Comparison of ENCODE assay signal across 16 cellular contexts in genomic region chr1:235343726-235344125, GRCh38.
"Had no signal": no experiment of that assay in that cellular context is flagged by ENCODE, and none has a peak within 500 bp of the region (broad histone marks: within the 10 kb centered on the region; RNA-seq: fewer than 3 reads in every experiment).

No MANE protein-coding gene starts in this region.

- ATAC-seq: gastroesophageal sphincter; left lobe of liver; naive thymus-derived CD8-positive, alpha-beta T cell; sciatic nerve had no signal

- H3K9me3 Mint-ChIP-seq: naive thymus-derived CD8-positive, alpha-beta T cell had no signal

- H3K4me3 Mint-ChIP-seq: naive thymus-derived CD8-positive, alpha-beta T cell had no signal

- H3K27me3 Mint-ChIP-seq: naive thymus-derived CD8-positive, alpha-beta T cell had no signal

- DNase-seq: colonic mucosa; dermis blood vessel endothelial cell; esophagus squamous epithelium; foreskin fibroblast; glutamatergic neuron; islet precursor cell; mammary epithelial cell; naive thymus-derived CD8-positive, alpha-beta T cell; posterior cingulate gyrus; spleen; stomach; substantia nigra; transverse colon had no signal
